ENCODE assay signal across 1 cellular context in the genomic region with DNA sequence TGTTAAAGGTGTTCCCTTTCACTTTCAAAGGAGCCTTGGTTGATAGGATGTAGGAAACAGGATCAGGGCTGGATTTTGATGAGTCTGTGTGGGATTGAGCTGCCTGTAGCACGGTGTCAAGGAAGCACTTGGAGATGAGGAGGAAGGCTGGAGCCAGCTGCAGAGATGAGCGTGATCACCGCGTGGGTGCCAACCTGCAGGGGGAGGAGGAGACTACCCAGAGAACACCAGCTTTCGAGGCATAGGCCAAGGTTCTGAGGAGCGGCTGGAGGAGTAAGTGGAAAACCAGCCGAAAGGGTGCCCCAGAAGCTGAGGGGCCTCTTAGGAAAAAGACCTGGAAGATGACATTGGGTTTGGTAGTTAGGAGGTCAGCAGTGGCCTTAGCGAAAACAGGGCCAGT.
TF ChIP-seq lines count a peak whose summit lies in the region.

No MANE protein-coding gene starts in this region.

TF ChIP-seq in IMR-90, 13 proteins besides CTCF, POLR2A, EP300 and RAD21 (continued from another document):
- TF ChIP-seq, protein P1, sequence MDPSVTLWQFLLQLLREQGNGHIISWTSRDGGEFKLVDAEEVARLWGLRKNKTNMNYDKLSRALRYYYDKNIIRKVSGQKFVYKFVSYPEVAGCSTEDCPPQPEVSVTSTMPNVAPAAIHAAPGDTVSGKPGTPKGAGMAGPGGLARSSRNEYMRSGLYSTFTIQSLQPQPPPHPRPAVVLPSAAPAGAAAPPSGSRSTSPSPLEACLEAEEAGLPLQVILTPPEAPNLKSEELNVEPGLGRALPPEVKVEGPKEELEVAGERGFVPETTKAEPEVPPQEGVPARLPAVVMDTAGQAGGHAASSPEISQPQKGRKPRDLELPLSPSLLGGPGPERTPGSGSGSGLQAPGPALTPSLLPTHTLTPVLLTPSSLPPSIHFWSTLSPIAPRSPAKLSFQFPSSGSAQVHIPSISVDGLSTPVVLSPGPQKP (IDR thresholded peaks at IDR 0.05; ENCODE audit: borderline replicate concordance, low read depth, low read length) = no peak
- TF ChIP-seq CHD1 (IDR thresholded peaks at IDR 0.05; ENCODE audit: low read depth, low read length) (no peak), FOS (IDR thresholded peaks at IDR 0.05; ENCODE audit: low read depth, low read length) (no peak), MAZ (IDR thresholded peaks at IDR 0.05; ENCODE audit: borderline replicate concordance, low read depth, low read length) (no peak), SMC3 (IDR thresholded peaks at IDR 0.05; ENCODE audit: low read depth, low read length) (no peak), MXI1 (IDR thresholded peaks at IDR 0.05; ENCODE audit: borderline replicate concordance, low read depth, low read length) (no peak), NFE2L2 (IDR thresholded peaks at IDR 0.05; ENCODE audit: low read depth, low read length) (no peak), MAFK (IDR thresholded peaks at IDR 0.05; ENCODE audit: low read depth, low read length) (no peak), RCOR1 (IDR thresholded peaks at IDR 0.05; ENCODE audit: insufficient replicate concordance, low read length) (no peak), RFX5 (IDR thresholded peaks at IDR 0.05; ENCODE audit: low read depth, low read length) (no peak)
